ENCODE assay signal across 17 cellular contexts in genomic region chr1:174871886-174872285, GRCh38.
DNase-seq lines count a peak whose midpoint lies in the region; ATAC-seq, FAIRE-seq and TF ChIP-seq lines count a peak whose summit lies in the region.
"Had no signal": no experiment of that assay in that cellular context is flagged by ENCODE, and none has a peak within 500 bp of the region (broad histone marks: within the 10 kb centered on the region; RNA-seq: fewer than 3 reads in every experiment).

No MANE protein-coding gene starts in this region.

- RAD21 ChIA-PET in GM12878 (lab: Charles Lee; ENCODE audit: unreplicated experiment) = interaction anchor here (0.8 to 1.3 kb wide), 2 partner anchors 55 to 128 kb away, joined by 3 read pairs; partner anchors contain the start of gene CACYBP

- no peaks in the 10 kb centered on the region for H3K36me3 ChIP-seq in GM12878 (ENCODE audit: control insufficient read depth in 2 of 2, insufficient read depth in 2 of 2, low read length in 1 of 2)
- H3K36me3 ChIP-seq: SJSA1, transverse colon had no signal

- SMC1A ChIA-PET in GM12878 (lab: Charles Lee; ENCODE audit: uncharacterized antibody, unreplicated experiment) = interaction anchor here (0.7 to 1.7 kb wide), 3 partner anchors 32 to 96 kb away, joined by 3 to 6 read pairs (median 3); no protein-coding TSS in a partner anchor

- POLR2A ChIA-PET in GM12878 (lab: Charles Lee) = interaction anchor here (0.7 kb wide), 1 partner anchor 15 kb away, joined by 3 read pairs; no protein-coding TSS in a partner anchor

- TF ChIP-seq EP300 in GM12878 (IDR thresholded peaks at IDR 0.05; ENCODE audit: borderline replicate concordance in 1 of 2, control insufficient read depth in 1 of 2, low read depth in 2 of 2, low read length in 2 of 2) = no peak

- peaks cover 1% of the 10 kb centered on the region for H3K9me3 Mint-ChIP-seq in memory B cell

- intact Hi-C loops in GM12878 (cut with micrococcal nuclease; ENCODE audit: unreplicated experiment) = no loop called here

- H3K27ac Mint-ChIP-seq in memory B cell = peak overlapping the region; percentile 67

- peak; percentile 43; the same call in 2 of the 3 replicates for ATAC-seq in GM12878
- ATAC-seq in memory B cell (ENCODE audit: low read depth) = no peak

- WGBS in GM12878 (ENCODE audit: insufficient coverage, insufficient replicate concordance, low lambda C conversion rate, missing lambda C conversion rate) = 2% methylated on average over 2 of the region's 2 CpGs

- FAIRE-seq in GM12878 (lab: Jason Lieb, UNC) = no peak
- FAIRE-seq: islet of Langerhans had no signal

- no peaks in the 10 kb centered on the region for H3K27me3 ChIP-seq in GM12878 (replicated peaks in 1 of 2; ENCODE audit: control insufficient read depth in 2 of 2, insufficient read depth in 2 of 2, low read length in 1 of 2)
- H3K27me3 ChIP-seq: dorsolateral prefrontal cortex, SJSA1, transverse colon had no signal

- H3K36me3 Mint-ChIP-seq in memory B cell = peaks cover 6% of the 10 kb centered on the region

- no peak overlapping the region for H2AFZ ChIP-seq in GM12878 (ENCODE audit: control insufficient read depth, low read depth, low read length)

- in situ Hi-C loops in GM12878 (cut with MboI) = no loop called here

- H3K4me1 Mint-ChIP-seq in memory B cell = peaks cover 24% of the 10 kb centered on the region

- TF ChIP-seq CTCF in GM12865 (IDR thresholded peaks at IDR 0.05; ENCODE audit: insufficient read depth, low read depth, low read length, missing control alignments) (no peak), GM12878 (IDR thresholded peaks at IDR 0.05 in 2 of 3, conservative IDR thresholded peaks at IDR 0.05 in 1 of 3; ENCODE audit: control insufficient read depth in 2 of 3, extremely low read depth in 1 of 3, insufficient read depth in 1 of 3, low read depth in 3 of 3, low read length in 3 of 3) (no peak)

- H3K4me3 ChIP-seq in GM12865 (ENCODE audit: low read depth, low read length) (no peak overlapping the region; the same call in 1 of the 2 replicates), GM12878 (no peak overlapping the region)
- H3K4me3 ChIP-seq: dorsolateral prefrontal cortex, SJSA1, transverse colon had no signal

- no peak for TF ChIP-seq POLR2A in GM12878 (IDR thresholded peaks at IDR 0.05; ENCODE audit: low read depth, low read length)

- no peaks in the 10 kb centered on the region for H3K27me3 Mint-ChIP-seq in memory B cell

- no TSS peak for BruUV-seq in GM12878 (replicated peaks; lab: Mats Ljungman, UMichigan)

- H3K9me3 ChIP-seq in GM12878 (replicated peaks; ENCODE audit: control insufficient read depth, insufficient read depth, low read length) = peaks cover 3% of the 10 kb centered on the region
- H3K9me3 ChIP-seq: SJSA1, transverse colon had no signal

- H3K4me1 ChIP-seq in GM12878 (ENCODE audit: control insufficient read depth, insufficient read depth, low read length) = peaks cover 25% of the 10 kb centered on the region
- H3K4me1 ChIP-seq: SJSA1 had no signal

- DNase-seq in GM12865 (ENCODE audit: low read depth) (peak; percentile 37), NCI-H146 (lab: John Stamatoyannopoulos, UW) (peak; percentile 90), GM12878 (ENCODE audit: low read depth, low spot score) (no peak), memory B cell (ENCODE audit: low spot score in 2 of 2) (no peak), SW 1271 (lab: John Stamatoyannopoulos, UW) (no peak), DMS79 treated with DMSO at 0.1 percent for 48 hours (lab: John Stamatoyannopoulos, UW) (no peak), DMS 273 (lab: John Stamatoyannopoulos, UW; ENCODE audit: unreplicated experiment) (no peak)
- no peak for DNase-seq in effector CD8-positive, alpha-beta T cell (lab: John Stamatoyannopoulos, UW)
- DNase-seq: activated CD8-positive, alpha-beta memory T cell treated with anti-CD3 and anti-CD28 coated beads for 24 hours; activated gamma-delta T cell treated with Interleukin-2 at 50 U/mL for 16 hours; DMS79; dorsolateral prefrontal cortex; NCI-H1694 treated with DMSO at 0.1 percent for 48 hours; stimulated activated CD4-positive, alpha-beta T cell treated with anti-CD3 and anti-CD28 coated beads, Interleukin-1b, Interleukin-23, amount 100 ng/mL, for 48 hours; transverse colon had no signal

- no peaks in the 10 kb centered on the region for H4K20me1 ChIP-seq in GM12878 (ENCODE audit: control insufficient read depth, insufficient read depth)

- no peak for TF ChIP-seq RAD21 in GM12878 (IDR thresholded peaks at IDR 0.05; ENCODE audit: insufficient read depth, low read depth, low read length)

- H3K9ac ChIP-seq in GM12878 (ENCODE audit: control insufficient read depth, insufficient read depth, low read length) = no peak overlapping the region

- H3K4me2 ChIP-seq in GM12878 (ENCODE audit: control insufficient read depth, insufficient read depth) = peak overlapping the region; percentile 40

- H3K79me2 ChIP-seq in GM12878 (ENCODE audit: control insufficient read depth, insufficient read depth, low read length) = no peaks in the 10 kb centered on the region

- no peak overlapping the region for H3K4me3 Mint-ChIP-seq in memory B cell

- H3K27ac ChIP-seq in GM12878 (ENCODE audit: control insufficient read depth, insufficient read depth) = no peak overlapping the region
- H3K27ac ChIP-seq: SJSA1, transverse colon had no signal

- CTCF ChIA-PET in GM12878 (lab: Yijun Ruan, JAX) = no interaction called here

TF ChIP-seq in GM12878, 131 proteins besides CTCF, POLR2A, EP300 and RAD21 (continues in another document):
- TF ChIP-seq NFIC (IDR thresholded peaks at IDR 0.05; ENCODE audit: low read depth, low read length) (peak; percentile 74; the same call in 1 of the 2 replicates), RB1 (IDR thresholded peaks at IDR 0.05; ENCODE audit: borderline replicate concordance) (no peak), EGR1 (IDR thresholded peaks at IDR 0.05; ENCODE audit: borderline replicate concordance in 1 of 2, low read depth in 2 of 2, low read length in 2 of 2) (no peak), RUNX3 (IDR thresholded peaks at IDR 0.05; ENCODE audit: low read length) (peak; percentile 79), ZNF24 (IDR thresholded peaks at IDR 0.05) (no peak), ZNF217 (IDR thresholded peaks at IDR 0.05) (no peak), ZBED1 (IDR thresholded peaks at IDR 0.05; ENCODE audit: borderline replicate concordance) (0 out of 2 replicates have a peak, but pooled peaks have one; percentile 50), USF2 (IDR thresholded peaks at IDR 0.05; ENCODE audit: borderline replicate concordance, low read depth, low read length) (no peak), BMI1 (IDR thresholded peaks at IDR 0.05; ENCODE audit: borderline replicate concordance) (no peak), ZNF687 (IDR thresholded peaks at IDR 0.05) (no peak), RFX5 (IDR thresholded peaks at IDR 0.05; ENCODE audit: low read depth, low read length) (no peak), JUNB (IDR thresholded peaks at IDR 0.05) (0 out of 2 replicates have a peak, but pooled peaks have one; percentile 4), FOXM1 (IDR thresholded peaks at IDR 0.05; ENCODE audit: low read depth, low read length) (peak; percentile 35; the same call in 1 of the 2 replicates)
- TF ChIP-seq, protein P1, sequence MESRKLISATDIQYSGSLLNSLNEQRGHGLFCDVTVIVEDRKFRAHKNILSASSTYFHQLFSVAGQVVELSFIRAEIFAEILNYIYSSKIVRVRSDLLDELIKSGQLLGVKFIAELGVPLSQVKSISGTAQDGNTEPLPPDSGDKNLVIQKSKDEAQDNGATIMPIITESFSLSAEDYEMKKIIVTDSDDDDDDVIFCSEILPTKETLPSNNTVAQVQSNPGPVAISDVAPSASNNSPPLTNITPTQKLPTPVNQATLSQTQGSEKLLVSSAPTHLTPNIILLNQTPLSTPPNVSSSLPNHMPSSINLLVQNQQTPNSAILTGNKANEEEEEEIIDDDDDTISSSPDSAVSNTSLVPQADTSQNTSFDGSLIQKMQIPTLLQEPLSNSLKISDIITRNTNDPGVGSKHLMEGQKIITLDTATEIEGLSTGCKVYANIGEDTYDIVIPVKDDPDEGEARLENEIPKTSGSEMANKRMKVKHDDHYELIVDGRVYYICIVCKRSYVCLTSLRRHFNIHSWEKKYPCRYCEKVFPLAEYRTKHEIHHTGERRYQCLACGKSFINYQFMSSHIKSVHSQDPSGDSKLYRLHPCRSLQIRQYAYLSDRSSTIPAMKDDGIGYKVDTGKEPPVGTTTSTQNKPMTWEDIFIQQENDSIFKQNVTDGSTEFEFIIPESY (IDR thresholded peaks at IDR 0.05) = no peak

Comparison
In these comparisons a context has a peak if more than half of its experiments do, and no peak if none do; other contexts are left out.
1. DNase-seq: peak in GM12865 (single experiment) and NCI-H146 (single experiment); none in GM12878 (single experiment), memory B cell (0 of 2), SW 1271 (0 of 2), DMS79 treated with DMSO at 0.1 percent for 48 hours (single experiment), effector CD8-positive, alpha-beta T cell (single experiment) and DMS 273 (single experiment).